19 cellular contexts compared by ENCODE assay signal in the genomic region with DNA sequence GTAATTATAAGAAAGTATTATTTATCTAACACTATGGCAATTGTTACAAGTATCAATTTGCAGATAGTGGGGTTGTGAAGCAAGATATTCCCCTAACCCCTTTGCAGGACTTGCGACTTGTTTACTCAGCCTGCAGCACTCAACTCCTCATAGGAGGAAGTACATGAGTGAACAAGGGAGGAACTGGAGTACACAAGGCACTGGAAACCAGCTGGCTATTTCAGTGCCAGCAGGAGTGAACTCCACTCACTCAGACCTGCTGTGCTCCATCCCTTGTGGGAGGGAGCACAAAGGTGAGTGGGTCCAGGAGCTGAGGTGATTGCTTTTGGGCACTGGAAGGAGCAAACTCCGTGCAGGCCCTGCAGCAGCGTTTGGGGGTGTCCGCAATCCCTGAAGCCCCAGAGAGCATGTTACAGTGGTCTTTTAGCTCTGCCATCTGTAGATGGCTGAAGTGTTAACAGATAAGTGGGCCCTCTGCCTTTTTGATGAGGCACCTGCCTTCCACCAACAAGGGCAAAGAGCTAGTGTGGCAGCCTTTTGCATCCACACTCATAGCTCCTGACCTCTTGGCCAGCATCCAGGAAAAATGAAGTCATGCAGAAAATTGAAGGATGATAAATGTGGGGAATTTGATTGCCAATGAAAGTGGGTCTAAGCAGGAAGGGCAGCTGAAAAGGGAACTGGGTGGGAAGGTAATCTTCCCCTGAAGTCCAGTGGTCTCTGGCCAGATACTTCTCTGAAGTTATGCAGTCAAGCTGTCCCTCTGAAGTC.
DNase-seq lines count a peak whose midpoint lies in the region; ATAC-seq and TF ChIP-seq lines count a peak whose summit lies in the region.
"Had no signal": no experiment of that assay in that cellular context is flagged by ENCODE, and none has a peak within 500 bp of the region (broad histone marks: within the 10 kb centered on the region; RNA-seq: fewer than 3 reads in every experiment).

No MANE protein-coding gene starts in this region.

- H3K9me3 ChIP-seq in CD8-positive, alpha-beta T cell (ENCODE audit: low read length) = no peaks in the 10 kb centered on the region
- H3K9me3 ChIP-seq: uterus had no signal

- H3K4me1 Mint-ChIP-seq in Calu3 (ENCODE audit: low read depth, unreplicated experiment) = no peaks in the 10 kb centered on the region
- no peaks in the 10 kb centered on the region for H3K4me1 Mint-ChIP-seq in CD8-positive, alpha-beta T cell (ENCODE audit: low read depth)
- H3K4me1 Mint-ChIP-seq: CD4-positive, alpha-beta memory T cell had no signal

- POLR2A ChIA-PET in CD8-positive, alpha-beta T cell (lab: Charles Lee) = no interaction called here

- CTCF ChIA-PET in Calu3 (lab: Charles Lee) = no interaction called here
- CTCF ChIA-PET in CD8-positive, alpha-beta T cell (lab: Charles Lee) = no interaction called here

- no peaks in the 10 kb centered on the region for H3K36me3 ChIP-seq in CD8-positive, alpha-beta T cell (ENCODE audit: insufficient read depth, low read length)
- H3K36me3 ChIP-seq: spleen, uterus had no signal

- no peaks in the 10 kb centered on the region for H3K27me3 ChIP-seq in CD8-positive, alpha-beta T cell (ENCODE audit: insufficient read depth, low read length)
- H3K27me3 ChIP-seq: spleen, uterus had no signal

- H3K27me3 Mint-ChIP-seq in Calu3 (ENCODE audit: unreplicated experiment) = no peaks in the 10 kb centered on the region
- H3K27me3 Mint-ChIP-seq in CD8-positive, alpha-beta T cell (ENCODE audit: low read depth) = no peaks in the 10 kb centered on the region
- H3K27me3 Mint-ChIP-seq: activated naive CD8-positive, alpha-beta T cell; CD4-positive, alpha-beta memory T cell; stimulated activated naive CD8-positive, alpha-beta T cell treated with anti-CD3 and anti-CD28 coated beads, Interleukin-15, Interleukin-2, amounts not matched to agents 100 ng/mL and 50 ng/mL, for 24 hours had no signal

- no peak overlapping the region for H3K4me3 ChIP-seq in choroid plexus epithelial cell (ENCODE audit: low read depth, low read length)
- H3K4me3 ChIP-seq in CD8-positive, alpha-beta T cell (ENCODE audit: low read depth, low read length) = no peak overlapping the region
- H3K4me3 ChIP-seq: spleen, uterus had no signal

- TF ChIP-seq CTCF in Calu3 (IDR thresholded peaks at IDR 0.05; ENCODE audit: unreplicated experiment) (no peak), choroid plexus epithelial cell (conservative IDR thresholded peaks at IDR 0.05; ENCODE audit: low read depth, low read length) (no peak), GM20000 (IDR thresholded peaks at IDR 0.05; ENCODE audit: extremely low read depth, missing control alignments) (no peak)
- TF ChIP-seq CTCF in CD8-positive, alpha-beta T cell (IDR thresholded peaks at IDR 0.05) = no peak

- no peaks in the 10 kb centered on the region for H3K36me3 Mint-ChIP-seq in Calu3 (ENCODE audit: insufficient read depth, unreplicated experiment)
- H3K36me3 Mint-ChIP-seq in CD8-positive, alpha-beta T cell = no peaks in the 10 kb centered on the region
- H3K36me3 Mint-ChIP-seq: activated naive CD8-positive, alpha-beta T cell; CD4-positive, alpha-beta memory T cell had no signal

- H3K27ac ChIP-seq in CD8-positive, alpha-beta T cell (ENCODE audit: low read depth, low read length) = no peak overlapping the region
- H3K27ac ChIP-seq: spleen, uterus had no signal

- no peak for ATAC-seq in GM19452 (IDR thresholded peaks at IDR 0.05; ENCODE audit: unreplicated experiment)
- no peak for ATAC-seq in CD8-positive, alpha-beta T cell
- ATAC-seq: left ventricle myocardium superior had no signal

- DNase-seq in Calu3 (peak; percentile 13), M059J (ENCODE audit: low read depth) (peak; percentile 20), NCI-H748 treated with DMSO at 0.1 percent for 48 hours (lab: John Stamatoyannopoulos, UW) (peak; percentile 56), choroid plexus epithelial cell (ENCODE audit: low read depth) (peak; percentile 23), GM20000 (ENCODE audit: low spot score) (no peak)
- no peak for DNase-seq in activated CD4-positive, alpha-beta T cell treated with anti-CD3 and anti-CD28 coated beads for 48 hours
- DNase-seq in CD8-positive, alpha-beta T cell = no peak
- DNase-seq: ACHN; activated CD4-positive, CD25-positive, alpha-beta regulatory T cell treated with anti-CD3 and anti-CD28 coated beads, Interleukin-2, amount 50 U/mL, for 72 hours; CD4-positive, alpha-beta memory T cell; central memory CD4-positive, alpha-beta T cell; left ventricle myocardium superior; NCI-H526 treated with DMSO at 0.1 percent for 48 hours; spleen; uterus had no signal

- intact Hi-C loops in Calu3 (cut with micrococcal nuclease; ENCODE audit: unreplicated experiment) = no loop called here
- intact Hi-C loops in CD8-positive, alpha-beta T cell (cut with DNase I, micrococcal nuclease) = no loop called here

- no peak overlapping the region for H3K4me3 Mint-ChIP-seq in Calu3 (ENCODE audit: low read depth, unreplicated experiment)
- H3K4me3 Mint-ChIP-seq in CD8-positive, alpha-beta T cell = no peak overlapping the region
- H3K4me3 Mint-ChIP-seq: activated naive CD8-positive, alpha-beta T cell; CD4-positive, alpha-beta memory T cell; stimulated activated naive CD8-positive, alpha-beta T cell treated with anti-CD3 and anti-CD28 coated beads, Interleukin-15, Interleukin-2, amounts not matched to agents 100 ng/mL and 50 ng/mL, for 24 hours; T-helper 1 cell treated with Interleukin-12 subunit alpha and Interleukin-12 subunit beta and Interleukin-4 antibody, amounts not matched to agents 30 μg/mL and 1 μg/mL, for 36 hours had no signal

- peaks cover 3% of the 10 kb centered on the region for H3K9me3 Mint-ChIP-seq in Calu3 (ENCODE audit: low read depth, unreplicated experiment)
- peaks cover 16% of the 10 kb centered on the region for H3K9me3 Mint-ChIP-seq in CD8-positive, alpha-beta T cell

- BruUV-seq in Calu3 (replicated peaks; lab: Mats Ljungman, UMichigan) = no TSS peak

- no peak overlapping the region for H3K27ac Mint-ChIP-seq in Calu3 (ENCODE audit: unreplicated experiment)
- no peak overlapping the region for H3K27ac Mint-ChIP-seq in CD8-positive, alpha-beta T cell
- H3K27ac Mint-ChIP-seq: activated naive CD8-positive, alpha-beta T cell; CD4-positive, alpha-beta memory T cell; stimulated activated naive CD8-positive, alpha-beta T cell treated with anti-CD3 and anti-CD28 coated beads, Interleukin-15, Interleukin-2, amounts not matched to agents 100 ng/mL and 50 ng/mL, for 24 hours; T-helper 1 cell treated with Interleukin-12 subunit alpha and Interleukin-12 subunit beta and Interleukin-4 antibody, amounts not matched to agents 30 μg/mL and 1 μg/mL, for 36 hours had no signal

- H3K4me1 ChIP-seq in CD8-positive, alpha-beta T cell (ENCODE audit: insufficient read depth, low read length) = no peaks in the 10 kb centered on the region
- H3K4me1 ChIP-seq: spleen, uterus had no signal

Comparison
In these comparisons a context has a peak if more than half of its experiments do, and no peak if none do; other contexts are left out.
1. DNase-seq: peak in Calu3 (single experiment), M059J (single experiment), NCI-H748 treated with DMSO at 0.1 percent for 48 hours (single experiment) and choroid plexus epithelial cell (single experiment); none in activated CD4-positive, alpha-beta T cell treated with anti-CD3 and anti-CD28 coated beads for 48 hours (single experiment), CD8-positive, alpha-beta T cell (0 of 7) and GM20000 (single experiment).